Comparison of ENCODE assay signal across 24 cellular contexts in genomic region chr5:133410335-133410828, GRCh38.
DNase-seq lines count a peak whose midpoint lies in the region; ATAC-seq and TF ChIP-seq lines count a peak whose summit lies in the region.
"Had no signal": no experiment of that assay in that cellular context is flagged by ENCODE, and none has a peak within 500 bp of the region (broad histone marks: within the 10 kb centered on the region; RNA-seq: fewer than 3 reads in every experiment).

No MANE protein-coding gene starts in this region.

- H3K18ac ChIP-seq in neuronal stem cell (ENCODE audit: low read length): peak overlapping the region; percentile 39

- no peak overlapping the region for H3K23ac ChIP-seq in neuronal stem cell (ENCODE audit: low read depth, low read length, poor library complexity)

- no peak overlapping the region for H2BK15ac ChIP-seq in neuronal stem cell (ENCODE audit: low read length)

- H3K79me1 ChIP-seq in neuronal stem cell (ENCODE audit: low read depth, low read length): no peaks in the 10 kb centered on the region

- H2BK5ac ChIP-seq in neuronal stem cell (ENCODE audit: low read length): no peak overlapping the region

- H3K4ac ChIP-seq in neuronal stem cell (ENCODE audit: low read length): no peak overlapping the region

- TF ChIP-seq CTCF in RWPE2 (IDR thresholded peaks at IDR 0.05; ENCODE audit: poor library complexity, severe bottlenecking): no peak

- H2BK12ac ChIP-seq in neuronal stem cell (ENCODE audit: low read length): no peak overlapping the region

- no peak overlapping the region for H3K4me2 ChIP-seq in neuronal stem cell (ENCODE audit: insufficient read depth, low read length, poor library complexity, severe bottlenecking)
- H3K4me2 ChIP-seq: PC-9 had no signal

- H2AFZ ChIP-seq in neuronal stem cell (ENCODE audit: low read length): no peak overlapping the region
- H2AFZ ChIP-seq: PC-9 had no signal

- H4K8ac ChIP-seq in neuronal stem cell (ENCODE audit: low read depth, low read length): no peak overlapping the region

- H3K27ac ChIP-seq in RWPE2 (ENCODE audit: poor library complexity, severe bottlenecking) (no peak overlapping the region), neuronal stem cell (replicated peaks; ENCODE audit: low read length) (no peak overlapping the region)
- H3K27ac ChIP-seq: PC-9, SJSA1 had no signal

- H2BK120ac ChIP-seq in neuronal stem cell (ENCODE audit: low read depth, low read length): no peak overlapping the region

- DNase-seq in stimulated activated CD4-positive, alpha-beta T cell treated with anti-CD3 and anti-CD28 coated beads, Interleukin-4, amount 100 ng/mL, for 24 hours: peak; percentile 2
- no peak for DNase-seq in stimulated activated CD4-positive, alpha-beta T cell treated with anti-CD3 and anti-CD28 coated beads, Interleukin-2, amount 100 ng/mL, for 24 hours
- DNase-seq in RWPE2 (ENCODE audit: low spot score) (peak; percentile 42), neuronal stem cell (ENCODE audit: low spot score) (no peak), DMS153 (lab: John Stamatoyannopoulos, UW) (no peak), NCI-H1092 treated with DMSO at 0.1 percent for 48 hours (lab: John Stamatoyannopoulos, UW) (no peak)
- DNase-seq: C1 segment of cervical spinal cord; CD4-positive, alpha-beta memory T cell; COR-L47; H7; Karpas-422; NCI-H1092; NCI-H1436; NCI-H187; NCI-H2081 treated with DMSO at 0.1 percent for 48 hours; NCI-H2227 treated with DMSO at 0.1 percent for 48 hours; NCI-H510A; NCI-H774; PC-9; Right ventricle myocardium superior; T-cell had no signal

- no peak overlapping the region for H2AK5ac ChIP-seq in neuronal stem cell (ENCODE audit: low read depth, low read length)

- H3K9ac ChIP-seq in neuronal stem cell (ENCODE audit: low read depth, low read length, poor library complexity): no peak overlapping the region

- no peak overlapping the region for H4K91ac ChIP-seq in neuronal stem cell (ENCODE audit: low read depth, low read length, poor library complexity)

- no peak overlapping the region for H3K14ac ChIP-seq in neuronal stem cell (ENCODE audit: low read length)

- no peak for ATAC-seq in RWPE2 (ENCODE audit: low read depth)
- no peak for ATAC-seq in GM21390 (IDR thresholded peaks at IDR 0.05; ENCODE audit: unreplicated experiment)
- ATAC-seq: HepG2, T-cell had no signal

- H3K4me1 ChIP-seq in RWPE2 (ENCODE audit: insufficient read depth, poor library complexity, severe bottlenecking) (no peaks in the 10 kb centered on the region), neuronal stem cell (ENCODE audit: control insufficient read depth in 2 of 2, insufficient read depth in 1 of 2, low read depth in 1 of 2, low read length in 2 of 2) (no peaks in the 10 kb centered on the region)

- H3K9me3 ChIP-seq in RWPE2 (ENCODE audit: severe bottlenecking) (no peaks in the 10 kb centered on the region), neuronal stem cell (replicated peaks in 1 of 2; ENCODE audit: control insufficient read depth in 2 of 2, insufficient read depth in 1 of 2, low read depth in 1 of 2, low read length in 2 of 2) (no peaks in the 10 kb centered on the region)
- H3K9me3 ChIP-seq: SJSA1 had no signal

- H3K27me3 ChIP-seq in RWPE2 (ENCODE audit: insufficient read depth, poor library complexity, severe bottlenecking) (peaks cover 33% of the 10 kb centered on the region), neuronal stem cell (ENCODE audit: control insufficient read depth in 3 of 3, insufficient read depth in 3 of 3, low read depth in 1 of 3, low read length in 3 of 3) (peaks cover 0 to 6% (median 0%) of the 10 kb centered on the region in 3 experiments)

- H3K36me3 ChIP-seq in RWPE2 (ENCODE audit: low read depth) (no peaks in the 10 kb centered on the region), neuronal stem cell (replicated peaks in 1 of 2; ENCODE audit: control insufficient read depth in 2 of 2, insufficient read depth in 2 of 2, low read length in 2 of 2) (no peaks in the 10 kb centered on the region)
- H3K36me3 ChIP-seq: SJSA1 had no signal

- WGBS in neuronal stem cell (ENCODE audit: extremely low coverage in 2 of 2, insufficient read length in 2 of 2, insufficient replicate concordance in 1 of 2), 2 donors: no CpG with 5 or more reads among the region's 12 CpGs

- H3K4me3 ChIP-seq in RWPE2 (ENCODE audit: severe bottlenecking) (no peak overlapping the region), neuronal stem cell (ENCODE audit: low read length in 2 of 2) (no peak overlapping the region)
- H3K4me3 ChIP-seq: PC-9, SJSA1 had no signal

Comparison
In these comparisons a context has a peak if more than half of its experiments do, and no peak if none do; other contexts are left out.
1. DNase-seq: peak in stimulated activated CD4-positive, alpha-beta T cell treated with anti-CD3 and anti-CD28 coated beads, Interleukin-4, amount 100 ng/mL, for 24 hours (single experiment) and RWPE2 (single experiment); none in stimulated activated CD4-positive, alpha-beta T cell treated with anti-CD3 and anti-CD28 coated beads, Interleukin-2, amount 100 ng/mL, for 24 hours (0 of 2), neuronal stem cell (single experiment), DMS153 (single experiment) and NCI-H1092 treated with DMSO at 0.1 percent for 48 hours (single experiment).